Comparison of ENCODE assay signal across 11 cellular contexts in genomic region chr2:203498161-203498560, GRCh38. TPM values are rescaled to one million over a fixed set of nuclear protein-coding genes. Genes with fewer than 3 reads are reported as not detected.
DNase-seq lines count a peak whose midpoint lies in the region; ATAC-seq and TF ChIP-seq lines count a peak whose summit lies in the region.
"Had no signal": no experiment of that assay in that cellular context is flagged by ENCODE, and none has a peak within 500 bp of the region (broad histone marks: within the 10 kb centered on the region; RNA-seq: fewer than 3 reads in every experiment).

No MANE protein-coding gene starts in this region.

- TF ChIP-seq CTCF in mucosa of descending colon (IDR thresholded peaks at IDR 0.05) = no peak

- DNase-seq in Caki2 (ENCODE audit: low read depth) = peak; percentile 69
- DNase-seq in MV-4-11 (lab: John Stamatoyannopoulos, UW) = peak; percentile 79
- peak; percentile 24 for DNase-seq in dedifferentiated amniotic fluid mesenchymal stem cell (ENCODE audit: extremely low spot score)
- DNase-seq in mucosa of descending colon = no peak
- DNase-seq in NCI-H2107 treated with DMSO at 0.1 percent for 48 hours (lab: John Stamatoyannopoulos, UW; ENCODE audit: unreplicated experiment) = no peak
- no peak for DNase-seq in activated T-helper 1 cell treated with anti-CD3 and anti-CD28 coated beads, Interleukin-12 subunit alpha, Interleukin-12 subunit beta, Interleukin-2, Interleukin-4 antibody, amounts not matched to agents 30 ng/mL and 10 ng/mL and 1 ng/mL, durations not matched to agents 14 hours and 24 hours and 36 hours (ENCODE audit: low spot score)
- no peak for DNase-seq in DMS 273 (lab: John Stamatoyannopoulos, UW; ENCODE audit: unreplicated experiment)
- DNase-seq: naive thymus-derived CD8-positive, alpha-beta T cell had no signal

- H3K4me1 ChIP-seq in mucosa of descending colon (ENCODE audit: low read depth) = peaks cover 11% of the 10 kb centered on the region

- intact Hi-C loops in mucosa of descending colon (cut with DNase I, micrococcal nuclease) = no loop called here
- intact Hi-C loops in activated T-helper 1 cell treated with anti-CD3 and anti-CD28 coated beads, Interleukin-12 subunit alpha, Interleukin-12 subunit beta, Interleukin-2, Interleukin-4 antibody, amounts not matched to agents 30 ng/mL and 10 ng/mL and 1 ng/mL, durations not matched to agents 14 hours and 24 hours and 36 hours (cut with micrococcal nuclease) = no loop called here

- H3K4me3 ChIP-seq in mucosa of descending colon = no peak overlapping the region

- in situ Hi-C loops in Caki2 (cut with HindIII; ENCODE audit: low pct_unique_long_range_greater_than_20kb, low sequenced_read_pairs) = no loop called here

- no peaks in the 10 kb centered on the region for H3K9me3 Mint-ChIP-seq in activated T-helper 1 cell treated with anti-CD3 and anti-CD28 coated beads, Interleukin-12 subunit alpha, Interleukin-12 subunit beta, Interleukin-2, Interleukin-4 antibody, amounts not matched to agents 30 ng/mL and 10 ng/mL and 1 ng/mL, durations not matched to agents 14 hours and 24 hours and 36 hours
- H3K9me3 Mint-ChIP-seq: naive thymus-derived CD8-positive, alpha-beta T cell; stimulated activated effector memory CD8-positive, alpha-beta T cell treated with anti-CD3 and anti-CD28 coated beads, Interleukin-12 subunit alpha, Interleukin-12 subunit beta, amount 100 ng/mL, for 72 hours had no signal

- H3K4me1 Mint-ChIP-seq in activated T-helper 1 cell treated with anti-CD3 and anti-CD28 coated beads, Interleukin-12 subunit alpha, Interleukin-12 subunit beta, Interleukin-2, Interleukin-4 antibody, amounts not matched to agents 30 ng/mL and 10 ng/mL and 1 ng/mL, durations not matched to agents 14 hours and 24 hours and 36 hours (ENCODE audit: low read depth) = peaks cover 8% of the 10 kb centered on the region

- H3K36me3 Mint-ChIP-seq in activated T-helper 1 cell treated with anti-CD3 and anti-CD28 coated beads, Interleukin-12 subunit alpha, Interleukin-12 subunit beta, Interleukin-2, Interleukin-4 antibody, amounts not matched to agents 30 ng/mL and 10 ng/mL and 1 ng/mL, durations not matched to agents 14 hours and 24 hours and 36 hours (ENCODE audit: low read depth) = peaks cover 8% of the 10 kb centered on the region
- H3K36me3 Mint-ChIP-seq: naive thymus-derived CD8-positive, alpha-beta T cell; stimulated activated effector memory CD8-positive, alpha-beta T cell treated with anti-CD3 and anti-CD28 coated beads, Interleukin-12 subunit alpha, Interleukin-12 subunit beta, amount 100 ng/mL, for 72 hours had no signal

- H3K4me3 Mint-ChIP-seq in activated T-helper 1 cell treated with anti-CD3 and anti-CD28 coated beads, Interleukin-12 subunit alpha, Interleukin-12 subunit beta, Interleukin-2, Interleukin-4 antibody, amounts not matched to agents 30 ng/mL and 10 ng/mL and 1 ng/mL, durations not matched to agents 14 hours and 24 hours and 36 hours = no peak overlapping the region
- H3K4me3 Mint-ChIP-seq: naive thymus-derived CD8-positive, alpha-beta T cell; stimulated activated effector memory CD8-positive, alpha-beta T cell treated with anti-CD3 and anti-CD28 coated beads, Interleukin-12 subunit alpha, Interleukin-12 subunit beta, amount 100 ng/mL, for 72 hours had no signal

- no peak overlapping the region for H3K27ac Mint-ChIP-seq in activated T-helper 1 cell treated with anti-CD3 and anti-CD28 coated beads, Interleukin-12 subunit alpha, Interleukin-12 subunit beta, Interleukin-2, Interleukin-4 antibody, amounts not matched to agents 30 ng/mL and 10 ng/mL and 1 ng/mL, durations not matched to agents 14 hours and 24 hours and 36 hours
- H3K27ac Mint-ChIP-seq: activated naive CD4-positive, alpha-beta T cell treated with anti-CD3 and anti-CD28 coated beads, Interleukin-2, amount 50 U/mL, for 72 hours; naive thymus-derived CD8-positive, alpha-beta T cell; stimulated activated effector memory CD8-positive, alpha-beta T cell treated with anti-CD3 and anti-CD28 coated beads, Interleukin-12 subunit alpha, Interleukin-12 subunit beta, amount 100 ng/mL, for 72 hours had no signal

- no peaks in the 10 kb centered on the region for H3K36me3 ChIP-seq in mucosa of descending colon (ENCODE audit: low read depth)

- H3K27me3 Mint-ChIP-seq in activated T-helper 1 cell treated with anti-CD3 and anti-CD28 coated beads, Interleukin-12 subunit alpha, Interleukin-12 subunit beta, Interleukin-2, Interleukin-4 antibody, amounts not matched to agents 30 ng/mL and 10 ng/mL and 1 ng/mL, durations not matched to agents 14 hours and 24 hours and 36 hours (ENCODE audit: insufficient read depth) = peaks cover 2% of the 10 kb centered on the region

- peak; percentile 97 for ATAC-seq in mucosa of descending colon
- ATAC-seq in GM18873 (IDR thresholded peaks at IDR 0.05; ENCODE audit: low FRiP score, unreplicated experiment) = no peak
- ATAC-seq: naive thymus-derived CD8-positive, alpha-beta T cell; stimulated activated effector memory CD8-positive, alpha-beta T cell treated with anti-CD3 and anti-CD28 coated beads, Interleukin-12 subunit alpha, Interleukin-12 subunit beta, amount 100 ng/mL, for 72 hours had no signal

- no peaks in the 10 kb centered on the region for H3K9me3 ChIP-seq in mucosa of descending colon

RNA-seq across cellular contexts. Expression of gene RAPH1, which starts 36.9 kb away (rescaled TPM):
- total RNA-seq in Caki2 (2014; rRNA removed; shearing (Covaris generic); ENCODE audit: low replicate concordance) = 1.9 and 14.3 TPM in 2 replicates
- 10 to 100 TPM; 48.4 to 60.2 (median 50.4) TPM for total RNA-seq in mucosa of descending colon
- total RNA-seq in activated T-helper 1 cell treated with anti-CD3 and anti-CD28 coated beads, Interleukin-12 subunit alpha, Interleukin-12 subunit beta, Interleukin-2, Interleukin-4 antibody, amounts not matched to agents 30 ng/mL and 10 ng/mL and 1 ng/mL, durations not matched to agents 14 hours and 24 hours and 36 hours = 4.2 and 4.6 TPM in 2 replicates

Comparison
In these comparisons a context has a peak if more than half of its experiments do, and no peak if none do; other contexts are left out.
1. DNase-seq: peak in Caki2 (single experiment), MV-4-11 (single experiment) and dedifferentiated amniotic fluid mesenchymal stem cell (single experiment); none in mucosa of descending colon (0 of 3), NCI-H2107 treated with DMSO at 0.1 percent for 48 hours (single experiment), activated T-helper 1 cell treated with anti-CD3 and anti-CD28 coated beads, Interleukin-12 subunit alpha, Interleukin-12 subunit beta, Interleukin-2, Interleukin-4 antibody, amounts not matched to agents 30 ng/mL and 10 ng/mL and 1 ng/mL, durations not matched to agents 14 hours and 24 hours and 36 hours (single experiment) and DMS 273 (single experiment).